ENCODE assay signal across 32 cellular contexts in the genomic region with DNA sequence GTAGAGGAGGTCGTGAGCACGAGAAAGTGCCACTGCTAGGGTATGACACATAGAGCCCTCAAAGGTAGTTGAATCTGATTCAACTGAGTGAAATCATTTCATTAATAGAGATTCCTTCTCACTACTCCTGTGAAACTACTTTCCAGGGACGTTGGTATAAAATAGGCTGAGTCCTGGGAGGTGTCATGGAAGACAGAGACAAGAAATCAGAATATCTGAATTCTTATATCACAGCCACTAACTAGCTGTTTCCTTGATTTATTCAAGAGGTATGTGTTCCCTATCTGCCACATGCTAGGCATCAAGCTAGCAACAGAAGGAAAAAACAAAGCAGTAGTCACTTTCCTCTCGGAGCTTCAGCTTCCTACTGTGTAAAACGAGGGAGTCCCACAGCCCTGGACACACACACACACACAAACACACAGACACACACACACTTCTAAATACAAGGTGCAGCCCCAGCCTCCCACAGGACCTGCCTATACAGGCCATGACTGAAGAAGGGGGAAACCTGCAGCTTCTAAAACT.
A peak's percentile ranks its signal among the peaks of the same experiment; 100 is the strongest.
DNase-seq lines count a peak whose midpoint lies in the region; ATAC-seq and TF ChIP-seq lines count a peak whose summit lies in the region.
"Had no signal": no experiment of that assay in that cellular context is flagged by ENCODE, and none has a peak within 500 bp of the region (broad histone marks: within the 10 kb centered on the region; RNA-seq: fewer than 3 reads in every experiment).

No MANE protein-coding gene starts in this region.

- H3K9me3 ChIP-seq in ES-I3 (ENCODE audit: control insufficient read depth, insufficient read depth, low read length) = no peaks in the 10 kb centered on the region
- no peaks in the 10 kb centered on the region for H3K9me3 ChIP-seq in psoas muscle
- H3K9me3 ChIP-seq: ascending aorta, thoracic aorta, uterus had no signal

- no peaks in the 10 kb centered on the region for H3K36me3 ChIP-seq in ES-I3 (ENCODE audit: insufficient read depth, low read length)
- no peaks in the 10 kb centered on the region for H3K36me3 ChIP-seq in psoas muscle (ENCODE audit: insufficient read depth in 1 of 2, low read depth in 1 of 2)
- H3K36me3 ChIP-seq: ascending aorta, thoracic aorta, uterus had no signal

- no peaks in the 10 kb centered on the region for H3K27me3 ChIP-seq in psoas muscle (ENCODE audit: insufficient read depth in 3 of 3, low read length in 2 of 3)
- H3K27me3 ChIP-seq: ascending aorta, hepatocyte, uterus had no signal

- intact Hi-C loops in psoas muscle (cut with DNase I) = no loop called here
- intact Hi-C loops in posterior vena cava (cut with DNase I) = no loop called here

- WGBS in psoas muscle, 3 donors = 41 to 59% (median 46%) methylated on average over 5 of the region's 5 CpGs

- DNase-seq in M059J (ENCODE audit: low read depth) (peak; percentile 12), glomerular endothelial cell (ENCODE audit: extremely low read depth, low read depth, low spot score) (peak; percentile 39), psoas muscle (no peak), NCI-H2081 treated with DMSO at 0.1 percent for 48 hours (lab: John Stamatoyannopoulos, UW) (no peak), OCI-M1 (lab: John Stamatoyannopoulos, UW) (no peak), posterior vena cava (ENCODE audit: low spot score) (no peak)
- DNase-seq: activated CD4-positive, alpha-beta T cell treated with anti-CD3 and anti-CD28 coated beads, Interleukin-2, amount 50 U/mL, for 4 hours; activated gamma-delta T cell treated with Interleukin-2 at 50 U/mL for 16 hours; activated naive CD8-positive, alpha-beta T cell treated with anti-CD3 and anti-CD28 coated beads, Interleukin-2, amount 10 ng/mL, durations not matched to agents 7 days and 5 days; activated T-cell treated with anti-CD3 and anti-CD28 coated beads, Interleukin-2, amount 50 U/mL, for 48 hours; CD4-positive, alpha-beta memory T cell; GOT3; immature natural killer cell; left ventricle myocardium superior; mesendoderm; MM.1S; NCI-H1105 treated with DMSO at 0.1 percent for 48 hours; NCI-H2029 treated with DMSO at 0.1 percent for 48 hours; NCI-H2227 treated with DMSO at 0.1 percent for 48 hours; Right ventricle myocardium superior; stimulated activated naive CD4-positive, alpha-beta T cell; T-helper 17 cell; uterus had no signal

- H3K4me3 ChIP-seq in psoas muscle = no peak overlapping the region
- H3K4me3 ChIP-seq: ascending aorta, hepatocyte, skin epidermis, thoracic aorta, uterus had no signal

- ATAC-seq in psoas muscle (no peak), HG03457 (IDR thresholded peaks at IDR 0.05; ENCODE audit: unreplicated experiment) (no peak)
- ATAC-seq: Panc1, SK-N-SH treated with all-trans-retinoic acid at 6 μM for 48 hours, T-helper 17 cell had no signal

- no peak for TF ChIP-seq CTCF in psoas muscle (IDR thresholded peaks at IDR 0.05)

- H3K4me1 ChIP-seq in ES-I3 (ENCODE audit: insufficient read depth, low read length) (peaks cover 10% of the 10 kb centered on the region), psoas muscle (peaks cover 56% of the 10 kb centered on the region)
- H3K4me1 ChIP-seq: uterus had no signal

- H3K27ac ChIP-seq in psoas muscle = peak overlapping the region; percentile 43
- H3K27ac ChIP-seq: ascending aorta, hepatocyte, KMS-11, skin epidermis, thoracic aorta, uterus had no signal

- H3K9ac ChIP-seq in ES-I3 (ENCODE audit: low read depth, low read length) = 0 out of 2 replicates have a peak overlapping the region, but pooled peaks have one; percentile 4
- H3K9ac ChIP-seq: KMS-11 had no signal

Comparison
In these comparisons a context has a peak if more than half of its experiments do, and no peak if none do; other contexts are left out.
1. DNase-seq: peak in M059J (single experiment) and glomerular endothelial cell (single experiment); none in psoas muscle (0 of 2), NCI-H2081 treated with DMSO at 0.1 percent for 48 hours (single experiment), OCI-M1 (single experiment) and posterior vena cava (single experiment).